In the genomic region with DNA sequence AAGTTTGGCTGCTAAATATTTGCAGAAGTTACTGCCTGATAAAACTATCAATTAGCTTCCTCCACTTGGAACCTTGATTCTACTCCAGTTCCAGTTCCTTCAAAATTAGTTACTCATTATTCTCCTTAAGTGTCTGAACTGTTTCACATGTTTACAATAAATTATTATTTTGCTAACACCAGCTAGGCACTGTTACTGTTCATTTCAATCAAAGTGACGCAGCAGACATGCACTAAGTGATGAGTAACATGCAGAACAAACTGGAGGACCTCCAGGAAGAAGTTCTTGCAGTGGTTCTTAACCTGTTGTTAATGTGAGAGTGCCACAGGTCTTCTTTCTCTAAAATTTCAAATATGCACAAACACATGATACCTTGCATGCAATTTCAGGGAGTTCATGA, we compare ENCODE assay signal across 17 cellular contexts.
DNase-seq lines count a peak whose midpoint lies in the region; ATAC-seq, FAIRE-seq and TF ChIP-seq lines count a peak whose summit lies in the region.
"Had no signal": no experiment of that assay in that cellular context is flagged by ENCODE, and none has a peak within 500 bp of the region (broad histone marks: within the 10 kb centered on the region; RNA-seq: fewer than 3 reads in every experiment).

No MANE protein-coding gene starts in this region.

- peak; percentile 41 for DNase-seq in LHCN-M2 (ENCODE audit: low read depth)
- peak; percentile 32 for DNase-seq in astrocyte (ENCODE audit: low read depth)
- DNase-seq in foreskin keratinocyte, result no peak
- no peak for DNase-seq in aorta
- DNase-seq: CD8-positive, alpha-beta T cell; DND-41; HCEC 1CT; NCI-H1436; NCI-H2029; NCI-H2171; NCI-H446 treated with DMSO at 0.1 percent for 48 hours; NCI-H748 treated with DMSO at 0.1 percent for 48 hours had no signal

- ATAC-seq in foreskin keratinocyte (peak; percentile 52), HG02571 (IDR thresholded peaks at IDR 0.05; ENCODE audit: unreplicated experiment) (no peak), aorta (ENCODE audit: low FRiP score) (no peak), HG03354 (IDR thresholded peaks at IDR 0.05; ENCODE audit: poor library complexity, severe bottlenecking, unreplicated experiment) (no peak), HG02938 (IDR thresholded peaks at IDR 0.05; ENCODE audit: unreplicated experiment) (no peak)
- ATAC-seq: CD8-positive, alpha-beta T cell; K562 had no signal

- no peaks in the 10 kb centered on the region for H3K27me3 Mint-ChIP-seq in astrocyte (ENCODE audit: low read depth, unreplicated experiment)

- no peaks in the 10 kb centered on the region for H3K36me3 Mint-ChIP-seq in astrocyte (ENCODE audit: low read depth, unreplicated experiment)
- H3K36me3 Mint-ChIP-seq: CD8-positive, alpha-beta T cell had no signal

- H3K4me3 ChIP-seq in astrocyte (ENCODE audit: insufficient read depth, low read depth, low read length), result no peak overlapping the region
- H3K4me3 ChIP-seq in aorta (ENCODE audit: low read length in 2 of 2), result no peak overlapping the region
- H3K4me3 ChIP-seq: K562, SJSA1 had no signal

- FAIRE-seq in astrocyte (lab: Jason Lieb, UNC), result peak; percentile 91
- FAIRE-seq: K562 had no signal

- H3K9ac ChIP-seq in astrocyte (ENCODE audit: low read length), result no peak overlapping the region

- H3K79me2 ChIP-seq in astrocyte (ENCODE audit: insufficient read depth, low read length), result no peaks in the 10 kb centered on the region

- no peaks in the 10 kb centered on the region for H4K20me1 ChIP-seq in astrocyte (ENCODE audit: insufficient read depth, low read length)

- no peak for TF ChIP-seq CTCF in astrocyte (IDR thresholded peaks at IDR 0.05; ENCODE audit: insufficient read depth, low read depth, low read length)
- TF ChIP-seq CTCF in foreskin keratinocyte (conservative IDR thresholded peaks at IDR 0.05), result no peak

- H3K27ac ChIP-seq in astrocyte (ENCODE audit: low read depth, low read length) (no peak overlapping the region), foreskin keratinocyte (no peak overlapping the region), aorta (ENCODE audit: low read depth in 1 of 2, low read length in 2 of 2) (no peak overlapping the region)
- H3K27ac ChIP-seq: SJSA1 had no signal

- H3K4me3 Mint-ChIP-seq in astrocyte (ENCODE audit: unreplicated experiment), result no peak overlapping the region
- H3K4me3 Mint-ChIP-seq: CD8-positive, alpha-beta T cell had no signal

- intact Hi-C loops in aorta (cut with DNase I), result no loop called here

- H3K4me1 Mint-ChIP-seq in astrocyte (ENCODE audit: low read depth, unreplicated experiment), result peaks cover 11% of the 10 kb centered on the region

- H3K9me3 Mint-ChIP-seq in astrocyte (ENCODE audit: unreplicated experiment), result peaks cover 4% of the 10 kb centered on the region
- H3K9me3 Mint-ChIP-seq: CD8-positive, alpha-beta T cell had no signal

- H3K36me3 ChIP-seq in astrocyte (ENCODE audit: insufficient read depth, low read length) (no peaks in the 10 kb centered on the region), aorta (ENCODE audit: control insufficient read depth in 1 of 2, insufficient read depth in 2 of 2, low read length in 1 of 2) (no peaks in the 10 kb centered on the region)
- H3K36me3 ChIP-seq: SJSA1 had no signal

- no peaks in the 10 kb centered on the region for H3K4me1 ChIP-seq in astrocyte (ENCODE audit: insufficient read depth, low read length)
- H3K4me1 ChIP-seq in foreskin keratinocyte, result peaks cover 25% of the 10 kb centered on the region
- no peaks in the 10 kb centered on the region for H3K4me1 ChIP-seq in aorta (ENCODE audit: control insufficient read depth in 1 of 2, insufficient read depth in 2 of 2, low read length in 2 of 2)

- no peaks in the 10 kb centered on the region for H3K9me3 ChIP-seq in astrocyte (ENCODE audit: insufficient read depth, low read depth, low read length)
- no peaks in the 10 kb centered on the region for H3K9me3 ChIP-seq in aorta (ENCODE audit: control insufficient read depth, low read length)
- H3K9me3 ChIP-seq: SJSA1 had no signal

- no peak overlapping the region for H2AFZ ChIP-seq in astrocyte (ENCODE audit: low read depth, low read length)

- no peak overlapping the region for H3K27ac Mint-ChIP-seq in astrocyte (ENCODE audit: unreplicated experiment)
- H3K27ac Mint-ChIP-seq: CD8-positive, alpha-beta T cell had no signal

- no peak overlapping the region for H3K4me2 ChIP-seq in astrocyte (ENCODE audit: low read length)

- 89 to 95% methylated on average over 1 of the region's 1 CpG for WGBS in aorta, 2 donors

- H3K27me3 ChIP-seq in astrocyte (ENCODE audit: insufficient read depth, low read length) (no peaks in the 10 kb centered on the region), foreskin keratinocyte (no peaks in the 10 kb centered on the region), aorta (ENCODE audit: control insufficient read depth in 1 of 2, insufficient read depth in 2 of 2, low read length in 1 of 2) (no peaks in the 10 kb centered on the region)
- H3K27me3 ChIP-seq: SJSA1 had no signal

Comparison
In these comparisons a context has a peak if more than half of its experiments do, and no peak if none do; other contexts are left out.
1. DNase-seq: peak in LHCN-M2 (single experiment) and astrocyte (single experiment); none in foreskin keratinocyte (0 of 2) and aorta (0 of 2).